Comparison of ENCODE assay signal across 1 cellular context in the genomic region with DNA sequence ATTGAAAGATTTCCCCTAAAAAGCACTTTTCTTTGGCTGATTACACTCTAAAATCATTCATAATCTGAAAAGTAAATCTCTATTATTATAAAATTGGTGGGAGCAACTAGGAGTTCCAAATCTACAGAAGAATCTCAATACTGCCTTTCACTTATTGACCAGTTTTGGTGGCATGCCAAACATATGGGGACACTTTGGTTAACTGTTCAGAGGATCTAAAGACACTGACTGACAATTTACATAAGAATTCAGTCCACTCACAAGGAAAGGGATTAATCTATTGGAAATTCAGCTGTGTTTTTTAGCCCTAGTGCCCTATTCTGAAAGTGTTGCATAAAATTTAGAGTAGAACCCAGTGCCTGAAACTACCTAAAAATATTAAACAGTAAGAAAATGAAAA.
TF ChIP-seq lines count a peak whose summit lies in the region.

No MANE protein-coding gene starts in this region.

TF ChIP-seq in SK-N-SH, 30 proteins besides CTCF, POLR2A, EP300 and RAD21 (continued from another document):
- TF ChIP-seq, protein P1, sequence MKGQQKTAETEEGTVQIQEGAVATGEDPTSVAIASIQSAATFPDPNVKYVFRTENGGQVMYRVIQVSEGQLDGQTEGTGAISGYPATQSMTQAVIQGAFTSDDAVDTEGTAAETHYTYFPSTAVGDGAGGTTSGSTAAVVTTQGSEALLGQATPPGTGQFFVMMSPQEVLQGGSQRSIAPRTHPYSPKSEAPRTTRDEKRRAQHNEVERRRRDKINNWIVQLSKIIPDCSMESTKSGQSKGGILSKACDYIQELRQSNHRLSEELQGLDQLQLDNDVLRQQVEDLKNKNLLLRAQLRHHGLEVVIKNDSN (IDR thresholded peaks at IDR 0.05; ENCODE audit: borderline replicate concordance, low read depth), result no peak
- TF ChIP-seq ELF1 (IDR thresholded peaks at IDR 0.05) (no peak), RXRA (IDR thresholded peaks at IDR 0.05; ENCODE audit: borderline replicate concordance, low read depth) (no peak), NFIC (IDR thresholded peaks at IDR 0.05; ENCODE audit: borderline replicate concordance) (no peak), GABPA (IDR thresholded peaks at IDR 0.05; ENCODE audit: low read depth) (no peak), MEF2A (IDR thresholded peaks at IDR 0.05; ENCODE audit: borderline replicate concordance, low read depth) (no peak), FOXM1 (IDR thresholded peaks at IDR 0.05; ENCODE audit: low read depth) (no peak), TAF1 (IDR thresholded peaks at IDR 0.05; ENCODE audit: borderline replicate concordance, low read depth, low read length) (no peak)
- TF ChIP-seq, protein P2, sequence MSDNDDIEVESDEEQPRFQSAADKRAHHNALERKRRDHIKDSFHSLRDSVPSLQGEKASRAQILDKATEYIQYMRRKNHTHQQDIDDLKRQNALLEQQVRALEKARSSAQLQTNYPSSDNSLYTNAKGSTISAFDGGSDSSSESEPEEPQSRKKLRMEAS (IDR thresholded peaks at IDR 0.05; ENCODE audit: low read depth), result no peak
